Comparison of ENCODE assay signal across 28 cellular contexts in the genomic region with DNA sequence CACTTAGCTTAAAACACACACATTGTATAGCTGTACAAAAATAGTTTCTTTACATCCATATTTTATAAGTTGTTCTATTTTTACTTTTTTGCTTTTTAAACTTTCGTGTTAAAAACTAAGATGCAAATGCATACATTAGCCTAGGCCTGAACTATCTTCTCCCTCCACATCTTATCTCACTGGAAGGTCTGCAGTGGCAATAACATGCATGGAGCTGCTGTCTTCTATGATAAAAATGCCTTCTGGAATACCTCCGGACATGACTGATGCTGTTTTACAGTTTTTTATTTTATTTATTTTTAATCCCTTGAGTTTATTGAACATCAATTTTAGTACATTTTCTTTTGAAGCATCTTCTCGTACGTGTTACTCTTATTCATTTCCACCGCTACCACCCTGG.
"Had no signal": no experiment of that assay in that cellular context is flagged by ENCODE, and none has a peak within 500 bp of the region (broad histone marks: within the 10 kb centered on the region; RNA-seq: fewer than 3 reads in every experiment).

No MANE protein-coding gene starts in this region.

- H3K27ac ChIP-seq: neural progenitor cell, ovary, parathyroid adenoma, psoas muscle, skin epidermis, spleen, suprapubic skin, testis, tibial artery, transverse colon, upper lobe of right lung, vagina had no signal

- DNase-seq: natural killer cell; occipital lobe; ovary; posterior cingulate gyrus; psoas muscle; right cardiac atrium; spleen; stimulated activated CD4-positive, alpha-beta T cell treated with anti-CD3 and anti-CD28 coated beads, Interleukin-12 subunit alpha, Interleukin-12 subunit beta, amount 100 ng/mL, for 4 hours; stimulated activated CD4-positive, alpha-beta T cell treated with anti-CD3 and anti-CD28 coated beads, Interleukin-1b, Interleukin-23, amount 100 ng/mL, for 48 hours; stimulated activated CD4-positive, alpha-beta T cell treated with anti-CD3 and anti-CD28 coated beads, Interleukin-4, amount 100 ng/mL, for 1 hour; stimulated activated CD4-positive, alpha-beta T cell treated with anti-CD3 and anti-CD28 coated beads, Interleukin-4, amount 100 ng/mL, for 4 hours; stimulated activated CD8-positive, alpha-beta memory T cell treated with anti-CD3 and anti-CD28 coated beads, Interleukin-4, amount 100 ng/mL, for 48 hours; stimulated activated naive CD4-positive, alpha-beta T cell; stimulated activated naive CD8-positive, alpha-beta T cell treated with anti-CD3 and anti-CD28 coated beads, Interleukin-15, amount 100 ng/mL, for 72 hours; stimulated activated naive CD8-positive, alpha-beta T cell treated with anti-CD3 and anti-CD28 coated beads, Interleukin-15, Interleukin-2, amounts not matched to agents 100 U/mL and 50 U/mL, for 24 hours; substantia nigra; testis; tibial artery; transverse colon; upper lobe of right lung had no signal

- ATAC-seq: natural killer cell; psoas muscle; right cardiac atrium; sciatic nerve; stimulated activated memory B cell treated with anti-CD40 and anti-IgM and Interleukin-4, amounts not matched to agents 10 μg/mL and 1 μg/mL and 100 μg/mL, for 72 hours; stimulated activated naive CD8-positive, alpha-beta T cell treated with anti-CD3 and anti-CD28 coated beads, Interleukin-15, amount 100 ng/mL, for 72 hours; stimulated activated naive CD8-positive, alpha-beta T cell treated with anti-CD3 and anti-CD28 coated beads, Interleukin-15, Interleukin-2, amounts not matched to agents 100 U/mL and 50 U/mL, for 24 hours; upper lobe of right lung had no signal

- H3K4me3 ChIP-seq: neural progenitor cell, ovary, psoas muscle, skin epidermis, smooth muscle cell, spleen, suprapubic skin, testis, tibial artery, transverse colon, upper lobe of right lung, vagina had no signal

- H3K27me3 ChIP-seq: neural progenitor cell, ovary, spleen, suprapubic skin, testis, tibial artery, transverse colon, upper lobe of right lung, vagina had no signal

- H3K4me1 ChIP-seq: neural progenitor cell, parathyroid adenoma, psoas muscle, spleen, suprapubic skin, testis, tibial artery, transverse colon, upper lobe of right lung, vagina had no signal

- H3K9me3 ChIP-seq: ovary, psoas muscle, suprapubic skin, testis, tibial artery, transverse colon, upper lobe of right lung, vagina had no signal

- H3K36me3 ChIP-seq: neural progenitor cell, ovary, spleen, suprapubic skin, tibial artery, transverse colon, upper lobe of right lung, vagina had no signal
